In genomic region chr1:30700528-30701265, GRCh38 we compare ENCODE assay signal across 12 cellular contexts. TPM values are rescaled to one million over a fixed set of nuclear protein-coding genes. Genes with fewer than 3 reads are reported as not detected.
DNase-seq lines count a peak whose midpoint lies in the region; ATAC-seq, FAIRE-seq and TF ChIP-seq lines count a peak whose summit lies in the region.
"Had no signal": no experiment of that assay in that cellular context is flagged by ENCODE, and none has a peak within 500 bp of the region (broad histone marks: within the 10 kb centered on the region; RNA-seq: fewer than 3 reads in every experiment).

No MANE protein-coding gene starts in this region.

- H3K9me3 Mint-ChIP-seq in T-helper 2 cell treated with Interferon-gamma antibody and Interleukin-4, amounts not matched to agents 5 μg/mL and 100 μg/mL, for 36 hours, result no peaks in the 10 kb centered on the region
- H3K9me3 Mint-ChIP-seq: activated CD4-positive, alpha-beta T cell treated with anti-CD3 and anti-CD28 coated beads, Interleukin-2, amount 10 ng/mL, durations not matched to agents 24 days and 14 days; activated naive CD8-positive, alpha-beta T cell treated with anti-CD3 and anti-CD28 coated beads, Interleukin-2, amount 10 ng/mL, durations not matched to agents 7 days and 5 days had no signal

- DNase-seq in A172 (ENCODE audit: low spot score) (peak; percentile 87), H54 (ENCODE audit: insufficient read length, low spot score) (peak; percentile 91), astrocyte of the cerebellum (ENCODE audit: low read depth) (peak; percentile 15), kidney glomerular epithelial cell (lab: John Stamatoyannopoulos, UW) (peak; percentile 71), SIG-M5 treated with dmso at 0.1 percent for 504 hours (lab: John Stamatoyannopoulos, UW; ENCODE audit: unreplicated experiment) (no peak), NCI-H2081 (lab: John Stamatoyannopoulos, UW) (no peak)
- no peak for DNase-seq in T-helper 2 cell treated with Interferon-gamma antibody and Interleukin-4, amounts not matched to agents 5 μg/mL and 100 μg/mL, for 36 hours (ENCODE audit: low spot score)
- DNase-seq: activated CD4-positive, alpha-beta T cell treated with anti-CD3 and anti-CD28 coated beads, Interleukin-2, amount 10 ng/mL, durations not matched to agents 24 days and 14 days; activated naive CD8-positive, alpha-beta T cell treated with anti-CD3 and anti-CD28 coated beads, Interleukin-2, amount 10 ng/mL, durations not matched to agents 7 days and 5 days; NCI-H1092; stimulated activated naive CD4-positive, alpha-beta T cell treated with Interleukin-2 at 50 U/mL for 16 hours had no signal

- H3K27ac Mint-ChIP-seq in T-helper 2 cell treated with Interferon-gamma antibody and Interleukin-4, amounts not matched to agents 5 μg/mL and 100 μg/mL, for 36 hours, result no peak overlapping the region
- H3K27ac Mint-ChIP-seq: activated CD4-positive, alpha-beta T cell treated with anti-CD3 and anti-CD28 coated beads, Interleukin-2, amount 10 ng/mL, durations not matched to agents 24 days and 14 days; activated naive CD8-positive, alpha-beta T cell treated with anti-CD3 and anti-CD28 coated beads, Interleukin-2, amount 10 ng/mL, durations not matched to agents 7 days and 5 days had no signal

- in situ Hi-C loops in astrocyte of the cerebellum (cut with HindIII; ENCODE audit: low sequenced_read_pairs), result no loop called here

- H3K27me3 Mint-ChIP-seq in T-helper 2 cell treated with Interferon-gamma antibody and Interleukin-4, amounts not matched to agents 5 μg/mL and 100 μg/mL, for 36 hours (ENCODE audit: low read depth), result no peaks in the 10 kb centered on the region
- H3K27me3 Mint-ChIP-seq: activated naive CD8-positive, alpha-beta T cell treated with anti-CD3 and anti-CD28 coated beads, Interleukin-2, amount 10 ng/mL, durations not matched to agents 7 days and 5 days had no signal

- TF ChIP-seq CTCF in astrocyte of the cerebellum (IDR thresholded peaks at IDR 0.05; ENCODE audit: low read depth, low read length, missing control alignments), result no peak

- TF ChIP-seq POLR2A in H54 (IDR thresholded peaks at IDR 0.05; ENCODE audit: low read depth, low read length), result no peak

- H3K4me3 Mint-ChIP-seq in T-helper 2 cell treated with Interferon-gamma antibody and Interleukin-4, amounts not matched to agents 5 μg/mL and 100 μg/mL, for 36 hours, result no peak overlapping the region
- H3K4me3 Mint-ChIP-seq: activated CD4-positive, alpha-beta T cell treated with anti-CD3 and anti-CD28 coated beads, Interleukin-2, amount 10 ng/mL, durations not matched to agents 24 days and 14 days; activated naive CD8-positive, alpha-beta T cell treated with anti-CD3 and anti-CD28 coated beads, Interleukin-2, amount 10 ng/mL, durations not matched to agents 7 days and 5 days had no signal

- ATAC-seq in GM19035 (IDR thresholded peaks at IDR 0.05; ENCODE audit: unreplicated experiment), result no peak

- no peaks in the 10 kb centered on the region for H3K36me3 Mint-ChIP-seq in T-helper 2 cell treated with Interferon-gamma antibody and Interleukin-4, amounts not matched to agents 5 μg/mL and 100 μg/mL, for 36 hours (ENCODE audit: low read depth)
- H3K36me3 Mint-ChIP-seq: activated naive CD8-positive, alpha-beta T cell treated with anti-CD3 and anti-CD28 coated beads, Interleukin-2, amount 10 ng/mL, durations not matched to agents 7 days and 5 days had no signal

- H3K4me3 ChIP-seq in astrocyte of the cerebellum (ENCODE audit: low read depth, low read length), result no peak overlapping the region

- peak; percentile 72 for FAIRE-seq in H54 (lab: Jason Lieb, UNC)

- no peaks in the 10 kb centered on the region for H3K4me1 Mint-ChIP-seq in T-helper 2 cell treated with Interferon-gamma antibody and Interleukin-4, amounts not matched to agents 5 μg/mL and 100 μg/mL, for 36 hours (ENCODE audit: low read depth)
- H3K4me1 Mint-ChIP-seq: activated CD4-positive, alpha-beta T cell treated with anti-CD3 and anti-CD28 coated beads, Interleukin-2, amount 10 ng/mL, durations not matched to agents 24 days and 14 days; activated naive CD8-positive, alpha-beta T cell treated with anti-CD3 and anti-CD28 coated beads, Interleukin-2, amount 10 ng/mL, durations not matched to agents 7 days and 5 days had no signal

RNA-seq across cellular contexts. Expression of gene MATN1, which starts 22.7 kb away (rescaled TPM):
- total RNA-seq in A172 (2014; rRNA removed; shearing (Covaris generic)), result not detected in 2 replicates

RNA-seq across cellular contexts. Expression of gene LAPTM5, which starts 56.9 kb away (rescaled TPM):
- total RNA-seq in A172 (2014; rRNA removed; shearing (Covaris generic)), result 0.12 TPM in 1 of 2 replicates, not detected in the other

Comparison
In these comparisons a context has a peak if more than half of its experiments do, and no peak if none do; other contexts are left out.
1. DNase-seq: peak in A172 (single experiment), H54 (single experiment), astrocyte of the cerebellum (single experiment) and kidney glomerular epithelial cell (single experiment); none in SIG-M5 treated with dmso at 0.1 percent for 504 hours (single experiment), T-helper 2 cell treated with Interferon-gamma antibody and Interleukin-4, amounts not matched to agents 5 μg/mL and 100 μg/mL, for 36 hours (single experiment) and NCI-H2081 (0 of 2).